Comparison of ENCODE assay signal across 12 cellular contexts in genomic region chr11:36507824-36508489, GRCh38. TPM values are rescaled to one million over a fixed set of nuclear protein-coding genes. Genes with fewer than 3 reads are reported as not detected.
DNase-seq lines count a peak whose midpoint lies in the region; ATAC-seq, FAIRE-seq and TF ChIP-seq lines count a peak whose summit lies in the region.
"Had no signal": no experiment of that assay in that cellular context is flagged by ENCODE, and none has a peak within 500 bp of the region (broad histone marks: within the 10 kb centered on the region; RNA-seq: fewer than 3 reads in every experiment).

No MANE protein-coding gene starts in this region.

- no peak for TF ChIP-seq POLR2A in GM12878 (IDR thresholded peaks at IDR 0.05; ENCODE audit: low read depth, low read length)

- H4K20me1 ChIP-seq in GM12878 (ENCODE audit: control insufficient read depth, insufficient read depth), result no peaks in the 10 kb centered on the region

- RAD21 ChIA-PET in GM12878 (lab: Charles Lee; ENCODE audit: unreplicated experiment), result interaction anchor here (0.8 to 1.8 kb wide), 5 partner anchors 8 to 217 kb away, joined by 3 to 18 read pairs (median 8); no protein-coding TSS in a partner anchor

- no peak overlapping the region for H3K27ac ChIP-seq in HUES6 (ENCODE audit: low read depth, low read length)
- H3K27ac ChIP-seq in GM12878 (ENCODE audit: control insufficient read depth, insufficient read depth), result peak overlapping the region; percentile 6; the same call in 1 of the 2 replicates
- H3K27ac ChIP-seq in muscle layer of duodenum (ENCODE audit: low read length), result no peak overlapping the region

- H3K27me3 ChIP-seq in HUES6 (ENCODE audit: control insufficient read depth, insufficient read depth, low read length), result no peaks in the 10 kb centered on the region
- no peaks in the 10 kb centered on the region for H3K27me3 ChIP-seq in GM12878 (replicated peaks in 1 of 2; ENCODE audit: control insufficient read depth in 2 of 2, insufficient read depth in 2 of 2, low read length in 1 of 2)
- no peaks in the 10 kb centered on the region for H3K27me3 ChIP-seq in muscle layer of duodenum (ENCODE audit: low read depth, low read length)

- no TSS peak for BruUV-seq in GM12878 (replicated peaks; lab: Mats Ljungman, UMichigan)

- no peak for TF ChIP-seq EP300 in GM12878 (IDR thresholded peaks at IDR 0.05; ENCODE audit: borderline replicate concordance in 1 of 2, control insufficient read depth in 1 of 2, low read depth in 2 of 2, low read length in 2 of 2)

- H3K4me3 ChIP-seq in AG04449 (ENCODE audit: low read depth, low read length), result peak overlapping the region; percentile 99
- H3K4me3 ChIP-seq in HUES6 (ENCODE audit: low read depth, low read length), result peak overlapping the region; percentile 95; the same call in 1 of the 2 replicates
- peak overlapping the region; percentile 86 for H3K4me3 ChIP-seq in GM12878
- H3K4me3 ChIP-seq in muscle layer of duodenum (ENCODE audit: low read depth in 1 of 2, low read length in 2 of 2), result peak overlapping the region; percentile 98 to 99

- intact Hi-C loops in GM12878 (cut with micrococcal nuclease; ENCODE audit: unreplicated experiment), result no loop called here

- WGBS in GM12878 (ENCODE audit: insufficient coverage, insufficient replicate concordance, low lambda C conversion rate, missing lambda C conversion rate), result 66% methylated on average over 7 of the region's 7 CpGs

- in situ Hi-C loops in GM12878 (cut with MboI), result no loop called here

- no peak for FAIRE-seq in GM12878 (lab: Jason Lieb, UNC)

- peak overlapping the region; percentile 53 for H3K4me2 ChIP-seq in GM12878 (ENCODE audit: control insufficient read depth, insufficient read depth)

- H3K36me3 ChIP-seq in HUES6 (ENCODE audit: control insufficient read depth, insufficient read depth, low read length) (no peaks in the 10 kb centered on the region), GM12878 (ENCODE audit: control insufficient read depth in 2 of 2, insufficient read depth in 2 of 2, low read length in 1 of 2) (no peaks in the 10 kb centered on the region), muscle layer of duodenum (ENCODE audit: control insufficient read depth in 1 of 2, insufficient read depth in 2 of 2, low read length in 2 of 2) (peaks cover 0 to 5% of the 10 kb centered on the region in 2 donors)

- no peak for TF ChIP-seq RAD21 in GM12878 (IDR thresholded peaks at IDR 0.05; ENCODE audit: insufficient read depth, low read depth, low read length)

- TF ChIP-seq CTCF in AG04449 (IDR thresholded peaks at IDR 0.05; ENCODE audit: insufficient read depth, low read length, missing control alignments) (no peak), GM12878 (IDR thresholded peaks at IDR 0.05 in 2 of 3, conservative IDR thresholded peaks at IDR 0.05 in 1 of 3; ENCODE audit: control insufficient read depth in 2 of 3, extremely low read depth in 1 of 3, insufficient read depth in 1 of 3, low read depth in 3 of 3, low read length in 3 of 3) (no peak)

- H3K9me3 ChIP-seq in HUES6 (ENCODE audit: control insufficient read depth, insufficient read depth, low read depth, low read length) (no peaks in the 10 kb centered on the region), GM12878 (replicated peaks; ENCODE audit: control insufficient read depth, insufficient read depth, low read length) (no peaks in the 10 kb centered on the region), muscle layer of duodenum (ENCODE audit: control insufficient read depth in 1 of 2, low read length in 2 of 2) (no peaks in the 10 kb centered on the region)

- no peak for DNase-seq in AG04449 (ENCODE audit: low read depth, low spot score)
- no peak for DNase-seq in GM12878 (ENCODE audit: low read depth, low spot score)
- DNase-seq in activated effector memory CD4-positive, alpha-beta T cell treated with Interleukin-2 at 50 U/mL for 16 hours, result no peak
- DNase-seq in ureter (ENCODE audit: low spot score), result no peak
- DNase-seq: activated CD4-positive, alpha-beta T cell treated with anti-CD3 and anti-CD28 coated beads, Interleukin-2, amount 50 U/mL, for 48 hours; GDM1; HCEC 1CT; NCI-H2081 treated with DMSO at 0.1 percent for 48 hours had no signal

- peaks cover 23% of the 10 kb centered on the region for H3K79me2 ChIP-seq in GM12878 (ENCODE audit: control insufficient read depth, insufficient read depth, low read length)

- SMC1A ChIA-PET in GM12878 (lab: Charles Lee; ENCODE audit: uncharacterized antibody, unreplicated experiment), result interaction anchor here (0.9 to 2.9 kb wide), 6 partner anchors 8 to 239 kb away, joined by 3 to 23 read pairs (median 6); no protein-coding TSS in a partner anchor

- no peak overlapping the region for H3K9ac ChIP-seq in HUES6 (ENCODE audit: low read length)
- H3K9ac ChIP-seq in GM12878 (ENCODE audit: control insufficient read depth, insufficient read depth, low read length), result no peak overlapping the region

- no peak overlapping the region for H2AFZ ChIP-seq in GM12878 (ENCODE audit: control insufficient read depth, low read depth, low read length)

- ATAC-seq in GM12878 (no peak), HG03342 (IDR thresholded peaks at IDR 0.05; ENCODE audit: unreplicated experiment) (no peak), GM19467 (IDR thresholded peaks at IDR 0.05; ENCODE audit: unreplicated experiment) (no peak)

- POLR2A ChIA-PET in AG04449 (lab: Yijun Ruan, JAX) (interaction anchor here (0.7 to 1.2 kb wide), 2 partner anchors 8 to 15 kb away, joined by 3 to 5 read pairs; no protein-coding TSS in a partner anchor), GM12878 (lab: Charles Lee) (no interaction called here)

- CTCF ChIA-PET in AG04449 (lab: Yijun Ruan, JAX), result interaction anchor here (1.2 to 2.9 kb wide), 5 partner anchors 7 to 239 kb away, joined by 3 to 20 read pairs (median 5); no protein-coding TSS in a partner anchor
- CTCF ChIA-PET in GM12878 (lab: Yijun Ruan, JAX), result interaction anchor here (1.0 to 3.6 kb wide), 9 partner anchors 8 to 215 kb away, joined by 3 to 40 read pairs (median 5); no protein-coding TSS in a partner anchor

- H3K4me1 ChIP-seq in HUES6 (ENCODE audit: control insufficient read depth, insufficient read depth, low read length), result peaks cover 11% of the 10 kb centered on the region
- peaks cover 4% of the 10 kb centered on the region; the same call in 1 of the 2 replicates for H3K4me1 ChIP-seq in GM12878 (ENCODE audit: control insufficient read depth, insufficient read depth, low read length)
- H3K4me1 ChIP-seq in muscle layer of duodenum (ENCODE audit: control insufficient read depth in 1 of 2, insufficient read depth in 2 of 2, low read length in 2 of 2), result peaks cover 0 to 17% of the 10 kb centered on the region in 2 donors

TF ChIP-seq in GM12878, 131 proteins besides CTCF, POLR2A, EP300 and RAD21 (continues in another document):
- no peak for TF ChIP-seq CBX3 (IDR thresholded peaks at IDR 0.05; ENCODE audit: borderline replicate concordance, low read depth)
- no peak for TF ChIP-seq JUNB (IDR thresholded peaks at IDR 0.05)
- no peak for TF ChIP-seq BCL3 (IDR thresholded peaks at IDR 0.05; ENCODE audit: borderline replicate concordance, insufficient read depth, low read depth, low read length, poor library complexity, severe bottlenecking)
- TF ChIP-seq KLF5 (IDR thresholded peaks at IDR 0.05; ENCODE audit: partially characterized antibody), result no peak

RNA-seq across cellular contexts. Expression of gene TRAF6, which starts 2.1 kb away (rescaled TPM):
- 25.0 and 27.0 TPM in 2 replicates for total RNA-seq in GM12878 (2013; cell fraction: nucleolus; rRNA removed)
- total RNA-seq in GM12878 (2014; rRNA removed) (6.3 and 7.5 TPM in 2 replicates), GM12878 (2014; rRNA removed; fragmentation: Illumina TruSeq; extraction: Trizol) (4.8 and 6.9 TPM in 2 replicates), GM12878 (2021) (6.7 and 7.1 TPM in 2 replicates), ureter (16.9 TPM)
- 4.5 TPM for polyA plus RNA-seq in GM12878 (2011; ENCODE audit: low read depth)
- polyA plus RNA-seq in GM12878 (2011; rRNA removed) (10.9 and 11.7 TPM in 2 replicates), GM12878 (2014; fragmentation: Illumina TruSeq; extraction: Trizol) (5.3 and 6.8 TPM in 2 replicates), GM12878 (2014; fragmentation: Nextera tagmentation; extraction: Ambion mirVana) (1 to 10 TPM; 1.4 to 2.6 TPM), GM12878 (2014; rRNA removed) (3.4 and 4.4 TPM in 2 replicates), GM12878 (2016; fragmentation: Nextera tagmentation; extraction: Ambion mirVana) (10 to 100 TPM in 1 of 2 experiments, 1 to 10 TPM in 1; 8.3 to 10.5 TPM)
- 5.9 and 7.5 TPM in 2 replicates for polyA plus RNA-seq in GM12878 (2011; cell fraction: cytosol; rRNA removed)
- 8.3 and 12.0 TPM in 2 replicates for polyA plus RNA-seq in GM12878 (2011; cell fraction: nucleus; rRNA removed)
- polyA plus RNA-seq in GM12878 (2012), result 4.3 and 4.5 TPM in 2 replicates
- 9.5 and 13.5 TPM in 2 replicates for polyA minus RNA-seq in GM12878 (2011; rRNA and poly(A)+ RNA removed)
- polyA minus RNA-seq in GM12878 (2011; cell fraction: cytosol; rRNA and poly(A)+ RNA removed), result 3.2 and 4.7 TPM in 2 replicates
- 8.2 and 10.5 TPM in 2 replicates for polyA minus RNA-seq in GM12878 (2011; cell fraction: nucleus; rRNA and poly(A)+ RNA removed)

RNA-seq across cellular contexts. Expression of gene RAG1, which starts 59.9 kb away (rescaled TPM):
- 0.06 and 0.07 TPM in 2 replicates for total RNA-seq in GM12878 (2013; cell fraction: nucleolus; rRNA removed)
- 0.11 TPM in 1 of 2 replicates, not detected in the other for total RNA-seq in GM12878 (2014; rRNA removed)
- total RNA-seq in GM12878 (2014; rRNA removed; fragmentation: Illumina TruSeq; extraction: Trizol), result 0.04 TPM in 1 of 2 replicates, not detected in the other
- 0.05 TPM in 1 of 2 replicates, not detected in the other for total RNA-seq in GM12878 (2021)
- 0.05 TPM for polyA plus RNA-seq in GM12878 (2011; ENCODE audit: low read depth)
- 0.03 and 0.08 TPM in 2 replicates for polyA plus RNA-seq in GM12878 (2011; rRNA removed)
- under 0.01 TPM in 1 of 2 replicates, not detected in the other for polyA plus RNA-seq in GM12878 (2011; cell fraction: cytosol; rRNA removed)
- 0.03 and 0.18 TPM in 2 replicates for polyA plus RNA-seq in GM12878 (2011; cell fraction: nucleus; rRNA removed)
- 0.03 and 0.18 TPM in 2 replicates for polyA plus RNA-seq in GM12878 (2012)
- 0.03 TPM in 1 of 2 replicates, not detected in the other for polyA plus RNA-seq in GM12878 (2014; fragmentation: Illumina TruSeq; extraction: Trizol)
- not detected for polyA plus RNA-seq in GM12878 (2014; fragmentation: Nextera tagmentation; extraction: Ambion mirVana)
- polyA plus RNA-seq in GM12878 (2014; rRNA removed), result 0.01 TPM in 2 replicates
- polyA plus RNA-seq in GM12878 (2016; fragmentation: Nextera tagmentation; extraction: Ambion mirVana), result under 1 TPM in 1 of 2 experiments, not detected in 1; 0.44 TPM
- not detected in 2 replicates for polyA minus RNA-seq in GM12878 (2011; rRNA and poly(A)+ RNA removed)
- polyA minus RNA-seq in GM12878 (2011; cell fraction: cytosol; rRNA and poly(A)+ RNA removed), result not detected in 2 replicates
- polyA minus RNA-seq in GM12878 (2011; cell fraction: nucleus; rRNA and poly(A)+ RNA removed), result not detected in 2 replicates
- 1.1 TPM for total RNA-seq in ureter
